Comparison of ENCODE assay signal across 11 cellular contexts in genomic region chr3:125202197-125202596, GRCh38. TPM values are rescaled to one million over a fixed set of nuclear protein-coding genes. Genes with fewer than 3 reads are reported as not detected.
A peak's percentile ranks its signal among the peaks of the same experiment; 100 is the strongest.
DNase-seq lines count a peak whose midpoint lies in the region; ATAC-seq, FAIRE-seq and TF ChIP-seq lines count a peak whose summit lies in the region.
"Had no signal": no experiment of that assay in that cellular context is flagged by ENCODE, and none has a peak within 500 bp of the region (broad histone marks: within the 10 kb centered on the region; RNA-seq: fewer than 3 reads in every experiment).

No MANE protein-coding gene starts in this region.

- H3K9me3 Mint-ChIP-seq in HFFc6, result no peaks in the 10 kb centered on the region

- H3F3A ChIP-seq in SU-DHL-6 (ENCODE audit: insufficient read depth), result no peaks in the 10 kb centered on the region

- H3K4me2 ChIP-seq in SU-DHL-6 (ENCODE audit: low read depth, low read length, poor library complexity, severe bottlenecking) (no peak overlapping the region), keratinocyte (ENCODE audit: control insufficient read depth, extremely low read depth, insufficient read depth, low read depth, low read length) (no peak overlapping the region)

- no peaks in the 10 kb centered on the region for H3K36me3 Mint-ChIP-seq in HFFc6 (ENCODE audit: low read depth)
- H3K36me3 Mint-ChIP-seq: IgD-negative memory B cell had no signal

- H3K9me3 ChIP-seq in SU-DHL-6 (ENCODE audit: insufficient read depth, low read length) (no peaks in the 10 kb centered on the region), keratinocyte (ENCODE audit: control insufficient read depth, low read depth, low read length) (no peaks in the 10 kb centered on the region), right atrium auricular region (no peaks in the 10 kb centered on the region)
- H3K9me3 ChIP-seq: vagina had no signal

- no peak overlapping the region for H3K4me3 Mint-ChIP-seq in HFFc6
- H3K4me3 Mint-ChIP-seq: IgD-negative memory B cell had no signal

- no peaks in the 10 kb centered on the region for H3K27me3 ChIP-seq in GM06990 (replicated peaks; ENCODE audit: control insufficient read depth, insufficient read depth, low read length)
- H3K27me3 ChIP-seq in SU-DHL-6 (ENCODE audit: low read length), result no peaks in the 10 kb centered on the region
- no peaks in the 10 kb centered on the region for H3K27me3 ChIP-seq in keratinocyte (ENCODE audit: control insufficient read depth, extremely low read depth, insufficient read depth, low read length)
- H3K27me3 ChIP-seq in right atrium auricular region, result no peaks in the 10 kb centered on the region
- H3K27me3 ChIP-seq: vagina had no signal

- no peak for DNase-seq in GM06990 (ENCODE audit: extremely low read depth, insufficient read length)
- no peak for DNase-seq in HFFc6
- DNase-seq in keratinocyte (ENCODE audit: low read depth, low spot score), result no peak
- DNase-seq in right atrium auricular region (ENCODE audit: low spot score), result no peak
- no peak for DNase-seq in inferior parietal cortex (ENCODE audit: extremely low spot score)
- DNase-seq: stimulated activated CD4-positive, alpha-beta T cell treated with anti-CD3 and anti-CD28 coated beads, Interleukin-1b, Interleukin-23, amount 100 ng/mL, for 48 hours had no signal

- TF ChIP-seq CTCF in GM06990 (IDR thresholded peaks at IDR 0.05; ENCODE audit: insufficient read depth, low read length, poor library complexity, severe bottlenecking) (peak; percentile 56), HFFc6 (IDR thresholded peaks at IDR 0.05) (peak; percentile 62), SU-DHL-6 (IDR thresholded peaks at IDR 0.05; ENCODE audit: insufficient read depth, low read length, poor library complexity, severe bottlenecking) (peak; percentile 30), keratinocyte (optimal IDR thresholded peaks at IDR 0.05 in 1 of 3, IDR thresholded peaks at IDR 0.05 in 1 of 3, conservative IDR thresholded peaks at IDR 0.05 in 1 of 3; ENCODE audit: extremely low read depth in 1 of 3, insufficient read depth in 2 of 3, low read length in 3 of 3) (peak; percentile 19 to 59 (median 49)), right atrium auricular region (IDR thresholded peaks at IDR 0.05) (no peak)

- no peaks in the 10 kb centered on the region for H3K9me1 ChIP-seq in keratinocyte (ENCODE audit: control insufficient read depth, extremely low read depth, insufficient read depth, low read length)

- peaks cover 10% of the 10 kb centered on the region for H3K4me1 Mint-ChIP-seq in HFFc6 (ENCODE audit: low read depth)

- no peak for ATAC-seq in GM18870 (IDR thresholded peaks at IDR 0.05; ENCODE audit: unreplicated experiment)

- no peaks in the 10 kb centered on the region for H3K9me2 ChIP-seq in SU-DHL-6 (replicated peaks; ENCODE audit: insufficient read depth, low read length)

- H3K27ac Mint-ChIP-seq in HFFc6, result no peak overlapping the region
- H3K27ac Mint-ChIP-seq: IgD-negative memory B cell had no signal

- no peak overlapping the region for H3K27ac ChIP-seq in SU-DHL-6 (ENCODE audit: low read depth, low read length)
- no peak overlapping the region for H3K27ac ChIP-seq in keratinocyte (ENCODE audit: control insufficient read depth, insufficient read depth, low read length)
- H3K27ac ChIP-seq in right atrium auricular region, result no peak overlapping the region
- H3K27ac ChIP-seq: vagina had no signal

- H4K20me1 ChIP-seq in SU-DHL-6 (ENCODE audit: low read depth, low read length) (no peaks in the 10 kb centered on the region), keratinocyte (ENCODE audit: control insufficient read depth, extremely low read depth, insufficient read depth, low read length) (no peaks in the 10 kb centered on the region)

- H2AFZ ChIP-seq in SU-DHL-6 (ENCODE audit: low read depth, low read length, severe bottlenecking) (no peak overlapping the region), keratinocyte (ENCODE audit: control insufficient read depth, low read length) (no peak overlapping the region)

- H3K79me2 ChIP-seq in SU-DHL-6 (ENCODE audit: insufficient read depth, low read length) (no peaks in the 10 kb centered on the region), keratinocyte (ENCODE audit: control insufficient read depth, insufficient read depth, low read length) (no peaks in the 10 kb centered on the region)

- H3K4me3 ChIP-seq in GM06990 (replicated peaks; ENCODE audit: low read depth, low read length) (no peak overlapping the region), SU-DHL-6 (ENCODE audit: insufficient read depth, low read length, poor library complexity, severe bottlenecking) (no peak overlapping the region), keratinocyte (ENCODE audit: control insufficient read depth in 2 of 3, extremely low read depth in 1 of 3, insufficient read depth in 2 of 3, low read depth in 1 of 3, low read length in 3 of 3) (no peak overlapping the region), right atrium auricular region (no peak overlapping the region)
- H3K4me3 ChIP-seq: vagina had no signal

- H3K27me3 Mint-ChIP-seq in HFFc6 (ENCODE audit: insufficient read depth), result no peaks in the 10 kb centered on the region; the same call in 1 of the 2 replicates

- no peaks in the 10 kb centered on the region for H3K4me1 ChIP-seq in keratinocyte (ENCODE audit: control insufficient read depth, extremely low read depth, insufficient read depth, low read length)
- no peaks in the 10 kb centered on the region for H3K4me1 ChIP-seq in right atrium auricular region
- H3K4me1 ChIP-seq: vagina had no signal

- H3K36me3 ChIP-seq in GM06990 (ENCODE audit: control insufficient read depth, insufficient read depth, low read length), result no peaks in the 10 kb centered on the region
- H3K36me3 ChIP-seq in SU-DHL-6 (ENCODE audit: low read length), result no peaks in the 10 kb centered on the region
- no peaks in the 10 kb centered on the region for H3K36me3 ChIP-seq in keratinocyte (ENCODE audit: control insufficient read depth in 2 of 2, extremely low read depth in 1 of 2, insufficient read depth in 2 of 2, low read length in 2 of 2)
- no peaks in the 10 kb centered on the region for H3K36me3 ChIP-seq in right atrium auricular region
- H3K36me3 ChIP-seq: vagina had no signal

- dilution Hi-C loops in keratinocyte (cut with MboI; ENCODE audit: extremely low pct_ligation_motif_present, low sequenced_read_pairs), result no loop called here

- peak; percentile 26 for FAIRE-seq in keratinocyte (lab: Jason Lieb, UNC)

- H3K9ac ChIP-seq in SU-DHL-6 (ENCODE audit: low read length) (no peak overlapping the region), keratinocyte (ENCODE audit: control insufficient read depth, extremely low read depth, insufficient read depth, low read length) (no peak overlapping the region)

RNA-seq across cellular contexts. Expression of gene SLC12A8, which starts 10.4 kb away (rescaled TPM):
- 1 to 10 TPM; 1.8 to 4.6 (median 3.7) TPM for total RNA-seq in HFFc6 (2021; fragmentation: NEBNext Ultra II Directional; extraction: Animal tissue kit (Norgen Biotek cat#: 25700))
- polyA plus RNA-seq in keratinocyte, result 6.9 to 10.1 TPM (median 9.2 TPM) in 3 replicates
- polyA plus RNA-seq in keratinocyte (2011; ENCODE audit: low read depth), result 2.1 TPM
- 5.6 and 5.8 TPM in 2 replicates for polyA plus RNA-seq in keratinocyte (2011; cell fraction: cytosol; rRNA removed)
- 18.1 and 22.1 TPM in 2 replicates for polyA plus RNA-seq in keratinocyte (2011; cell fraction: nucleus; rRNA removed)
- 5.7 and 6.9 TPM in 2 replicates for polyA plus RNA-seq in keratinocyte (2012; ENCODE audit: low replicate concordance)
- polyA minus RNA-seq in keratinocyte, result 16.7 to 19.5 TPM (median 17.8 TPM) in 3 replicates
- polyA minus RNA-seq in keratinocyte (2011; cell fraction: cytosol; rRNA and poly(A)+ RNA removed), result 10.6 TPM
- 15.8 and 25.9 TPM in 2 replicates for polyA minus RNA-seq in keratinocyte (2011; cell fraction: nucleus; rRNA and poly(A)+ RNA removed)
- 1 to 10 TPM; 1.1 to 1.9 TPM for total RNA-seq in right atrium auricular region
- total RNA-seq: mononuclear cell had no signal
- polyA plus RNA-seq: IgD-negative memory B cell had no signal

Comparison
In these comparisons a context has a peak if more than half of its experiments do, and no peak if none do; other contexts are left out.
1. CTCF ChIP-seq: peak in GM06990 (single experiment), HFFc6 (single experiment), SU-DHL-6 (single experiment) and keratinocyte (3 of 3); none in right atrium auricular region (0 of 2).